ENCODE assay signal across 11 cellular contexts in genomic region chr6:162119349-162119748, GRCh38.
DNase-seq lines count a peak whose midpoint lies in the region; ATAC-seq and TF ChIP-seq lines count a peak whose summit lies in the region.
"Had no signal": no experiment of that assay in that cellular context is flagged by ENCODE, and none has a peak within 500 bp of the region (broad histone marks: within the 10 kb centered on the region; RNA-seq: fewer than 3 reads in every experiment).

No MANE protein-coding gene starts in this region.

- H3K9me2 ChIP-seq in hepatocyte (replicated peaks; ENCODE audit: insufficient read depth) (no peaks in the 10 kb centered on the region), MM.1S (replicated peaks; ENCODE audit: insufficient read depth, low read length) (no peaks in the 10 kb centered on the region)

- no peak for TF ChIP-seq POLR2A in NB4 (IDR thresholded peaks at IDR 0.05; ENCODE audit: extremely low read depth, insufficient read length)

- DNase-seq in AG10803 (ENCODE audit: low read depth) (peak; percentile 59), NB4 (ENCODE audit: low read depth) (peak; percentile 57), fibroblast of mammary gland (ENCODE audit: low read depth) (peak; percentile 60), midbrain (lab: John Stamatoyannopoulos, UW) (peak; percentile 23), hepatocyte (ENCODE audit: low spot score) (no peak), MM.1S (no peak), NCI-H2196 (lab: John Stamatoyannopoulos, UW; ENCODE audit: unreplicated experiment) (no peak)
- DNase-seq: hippocampal formation, NCI-H524, T-helper 1 cell had no signal

- H2AFZ ChIP-seq in hepatocyte (no peak overlapping the region), MM.1S (ENCODE audit: low read length) (no peak overlapping the region)

- 84% methylated on average over 4 of the region's 4 CpGs for WGBS in hepatocyte (ENCODE audit: low lambda C conversion rate, missing lambda C conversion rate)

- H3K36me3 ChIP-seq in hepatocyte (replicated peaks; ENCODE audit: insufficient read depth, low read depth) (no peaks in the 10 kb centered on the region), MM.1S (replicated peaks; ENCODE audit: insufficient read depth, low read length) (no peaks in the 10 kb centered on the region)

- peak; percentile 43 for TF ChIP-seq CTCF in AG10803 (conservative IDR thresholded peaks at IDR 0.05; ENCODE audit: low read length)
- TF ChIP-seq CTCF in NB4 (IDR thresholded peaks at IDR 0.05; ENCODE audit: low read depth, low read length), result no peak
- peak; percentile 25 for TF ChIP-seq CTCF in fibroblast of mammary gland (conservative IDR thresholded peaks at IDR 0.05; ENCODE audit: control insufficient read depth, insufficient read depth, low read depth, low read length)
- no peak for TF ChIP-seq CTCF in hepatocyte (IDR thresholded peaks at IDR 0.05; ENCODE audit: poor library complexity)
- no peak for TF ChIP-seq CTCF in MM.1S (IDR thresholded peaks at IDR 0.05; ENCODE audit: low read length)

- H3K27ac ChIP-seq in hepatocyte (no peak overlapping the region), MM.1S (ENCODE audit: low read length) (no peak overlapping the region)

- H3K79me2 ChIP-seq in hepatocyte, result no peaks in the 10 kb centered on the region
- H3K79me2 ChIP-seq in MM.1S (ENCODE audit: low read length), result no peaks in the 10 kb centered on the region

- H3K9me3 ChIP-seq in hepatocyte (ENCODE audit: low read depth) (no peaks in the 10 kb centered on the region), MM.1S (replicated peaks; ENCODE audit: insufficient read depth, low read length) (no peaks in the 10 kb centered on the region)

- H3K4me2 ChIP-seq in hepatocyte (no peak overlapping the region), MM.1S (ENCODE audit: low read depth, low read length) (no peak overlapping the region)

- no peak for ATAC-seq in GM18520 (IDR thresholded peaks at IDR 0.05; ENCODE audit: unreplicated experiment)

- H4K20me1 ChIP-seq in hepatocyte (ENCODE audit: insufficient read depth, poor library complexity, severe bottlenecking) (no peaks in the 10 kb centered on the region), MM.1S (ENCODE audit: insufficient read depth, low read length) (no peaks in the 10 kb centered on the region)

- H3K4me3 ChIP-seq in AG10803 (ENCODE audit: low read length) (no peak overlapping the region), NB4 (ENCODE audit: low read depth, low read length) (no peak overlapping the region), fibroblast of mammary gland (ENCODE audit: control insufficient read depth, low read depth, low read length) (no peak overlapping the region), hepatocyte (no peak overlapping the region), MM.1S (ENCODE audit: low read length) (no peak overlapping the region)

- no peaks in the 10 kb centered on the region for H3K27me3 ChIP-seq in hepatocyte
- H3K27me3 ChIP-seq in MM.1S (replicated peaks; ENCODE audit: insufficient read depth, low read length), result no peaks in the 10 kb centered on the region

- no peaks in the 10 kb centered on the region for H3F3A ChIP-seq in MM.1S (ENCODE audit: insufficient read depth, low read length)

- H3K4me1 ChIP-seq in hepatocyte (ENCODE audit: insufficient read depth) (no peaks in the 10 kb centered on the region), MM.1S (ENCODE audit: low read length) (no peaks in the 10 kb centered on the region)

- no peak overlapping the region for H3K9ac ChIP-seq in MM.1S (ENCODE audit: low read length)

Comparison
In these comparisons a context has a peak if more than half of its experiments do, and no peak if none do; other contexts are left out.
1. DNase-seq: peak in AG10803 (single experiment), NB4 (single experiment), fibroblast of mammary gland (single experiment) and midbrain (single experiment); none in hepatocyte (single experiment), MM.1S (single experiment) and NCI-H2196 (single experiment).
2. CTCF ChIP-seq: peak in AG10803 (single experiment) and fibroblast of mammary gland (single experiment); none in NB4 (single experiment), hepatocyte (single experiment) and MM.1S (single experiment).